In the genomic region with DNA sequence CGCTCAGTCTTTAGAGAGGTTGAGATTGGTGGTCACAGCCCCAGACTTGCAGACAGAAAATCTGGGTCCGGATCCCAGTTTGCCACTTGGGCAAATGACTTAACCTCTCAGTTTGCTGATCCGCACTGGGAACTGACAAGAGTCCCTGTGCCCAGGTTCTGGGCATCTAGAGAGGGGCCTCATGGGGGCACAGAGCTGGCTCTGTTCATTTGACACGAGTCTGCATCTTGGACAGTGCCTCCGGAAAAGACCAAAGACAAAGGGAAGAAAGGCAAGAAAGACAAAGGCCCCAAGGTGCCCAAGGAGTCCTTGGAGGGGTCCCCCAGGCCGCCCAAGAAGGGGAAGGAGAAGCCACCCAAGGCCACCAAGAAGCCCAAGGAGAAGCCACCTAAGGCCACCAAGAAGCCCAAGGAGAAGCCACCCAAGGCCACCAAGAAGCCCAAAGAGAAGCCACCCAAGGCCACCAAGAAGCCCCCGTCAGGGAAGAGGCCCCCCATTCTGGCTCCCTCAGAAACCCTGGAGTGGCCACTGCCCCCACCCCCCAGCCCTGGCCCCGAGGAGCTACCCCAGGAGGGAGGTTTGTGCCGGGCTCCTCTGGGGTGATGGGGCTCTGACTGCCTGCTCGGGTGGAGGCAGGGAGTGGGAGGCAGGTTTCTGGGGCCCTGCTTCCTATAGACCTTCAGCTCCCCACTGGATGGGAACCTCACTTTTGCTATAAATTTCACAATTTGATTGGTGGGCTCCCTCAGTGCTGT, we compare ENCODE assay signal across 2 cellular contexts.
TF ChIP-seq lines count a peak whose summit lies in the region.

No MANE protein-coding gene starts in this region.

TF ChIP-seq in SK-N-SH, 30 proteins besides CTCF, POLR2A, EP300 and RAD21:
- TF ChIP-seq FOSL2 (IDR thresholded peaks at IDR 0.05; ENCODE audit: borderline replicate concordance, low read depth) (no peak), SIN3A (IDR thresholded peaks at IDR 0.05; ENCODE audit: borderline replicate concordance, low read depth, low read length) (no peak), SMC3 (IDR thresholded peaks at IDR 0.05; ENCODE audit: low read depth, low read length) (no peak), RXRA (IDR thresholded peaks at IDR 0.05; ENCODE audit: borderline replicate concordance, low read depth) (no peak), MXI1 (IDR thresholded peaks at IDR 0.05; ENCODE audit: low read depth, low read length) (no peak), TAF1 (IDR thresholded peaks at IDR 0.05; ENCODE audit: borderline replicate concordance, low read depth, low read length) (no peak), YY1 (IDR thresholded peaks at IDR 0.05; ENCODE audit: low read depth) (no peak), POLR2AphosphoS5 (IDR thresholded peaks at IDR 0.05; ENCODE audit: low read depth, low read length) (no peak), ELF1 (IDR thresholded peaks at IDR 0.05) (no peak), EZH2phosphoT487 (IDR thresholded peaks at IDR 0.05; ENCODE audit: borderline replicate concordance, low read depth) (no peak), TCF12 (IDR thresholded peaks at IDR 0.05) (no peak), RCOR1 (IDR thresholded peaks at IDR 0.05; ENCODE audit: low read length) (no peak), TEAD4 (IDR thresholded peaks at IDR 0.05; ENCODE audit: borderline replicate concordance, insufficient read depth) (no peak), FOXM1 (IDR thresholded peaks at IDR 0.05; ENCODE audit: low read depth) (no peak), RFX5 (IDR thresholded peaks at IDR 0.05; ENCODE audit: low read length) (no peak), JUND (IDR thresholded peaks at IDR 0.05) (no peak)
- TF ChIP-seq, protein P1, sequence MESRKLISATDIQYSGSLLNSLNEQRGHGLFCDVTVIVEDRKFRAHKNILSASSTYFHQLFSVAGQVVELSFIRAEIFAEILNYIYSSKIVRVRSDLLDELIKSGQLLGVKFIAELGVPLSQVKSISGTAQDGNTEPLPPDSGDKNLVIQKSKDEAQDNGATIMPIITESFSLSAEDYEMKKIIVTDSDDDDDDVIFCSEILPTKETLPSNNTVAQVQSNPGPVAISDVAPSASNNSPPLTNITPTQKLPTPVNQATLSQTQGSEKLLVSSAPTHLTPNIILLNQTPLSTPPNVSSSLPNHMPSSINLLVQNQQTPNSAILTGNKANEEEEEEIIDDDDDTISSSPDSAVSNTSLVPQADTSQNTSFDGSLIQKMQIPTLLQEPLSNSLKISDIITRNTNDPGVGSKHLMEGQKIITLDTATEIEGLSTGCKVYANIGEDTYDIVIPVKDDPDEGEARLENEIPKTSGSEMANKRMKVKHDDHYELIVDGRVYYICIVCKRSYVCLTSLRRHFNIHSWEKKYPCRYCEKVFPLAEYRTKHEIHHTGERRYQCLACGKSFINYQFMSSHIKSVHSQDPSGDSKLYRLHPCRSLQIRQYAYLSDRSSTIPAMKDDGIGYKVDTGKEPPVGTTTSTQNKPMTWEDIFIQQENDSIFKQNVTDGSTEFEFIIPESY (IDR thresholded peaks at IDR 0.05; ENCODE audit: borderline replicate concordance, low read depth): no peak
- TF ChIP-seq, protein P2, sequence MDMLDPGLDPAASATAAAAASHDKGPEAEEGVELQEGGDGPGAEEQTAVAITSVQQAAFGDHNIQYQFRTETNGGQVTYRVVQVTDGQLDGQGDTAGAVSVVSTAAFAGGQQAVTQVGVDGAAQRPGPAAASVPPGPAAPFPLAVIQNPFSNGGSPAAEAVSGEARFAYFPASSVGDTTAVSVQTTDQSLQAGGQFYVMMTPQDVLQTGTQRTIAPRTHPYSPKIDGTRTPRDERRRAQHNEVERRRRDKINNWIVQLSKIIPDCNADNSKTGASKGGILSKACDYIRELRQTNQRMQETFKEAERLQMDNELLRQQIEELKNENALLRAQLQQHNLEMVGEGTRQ (IDR thresholded peaks at IDR 0.05; ENCODE audit: borderline replicate concordance, low read depth, low read length): no peak
- TF ChIP-seq, protein P3, sequence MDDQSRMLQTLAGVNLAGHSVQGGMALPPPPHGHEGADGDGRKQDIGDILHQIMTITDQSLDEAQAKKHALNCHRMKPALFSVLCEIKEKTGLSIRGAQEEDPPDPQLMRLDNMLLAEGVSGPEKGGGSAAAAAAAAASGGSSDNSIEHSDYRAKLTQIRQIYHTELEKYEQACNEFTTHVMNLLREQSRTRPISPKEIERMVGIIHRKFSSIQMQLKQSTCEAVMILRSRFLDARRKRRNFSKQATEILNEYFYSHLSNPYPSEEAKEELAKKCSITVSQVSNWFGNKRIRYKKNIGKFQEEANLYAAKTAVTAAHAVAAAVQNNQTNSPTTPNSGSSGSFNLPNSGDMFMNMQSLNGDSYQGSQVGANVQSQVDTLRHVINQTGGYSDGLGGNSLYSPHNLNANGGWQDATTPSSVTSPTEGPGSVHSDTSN (IDR thresholded peaks at IDR 0.05): no peak
- TF ChIP-seq, protein P4, sequence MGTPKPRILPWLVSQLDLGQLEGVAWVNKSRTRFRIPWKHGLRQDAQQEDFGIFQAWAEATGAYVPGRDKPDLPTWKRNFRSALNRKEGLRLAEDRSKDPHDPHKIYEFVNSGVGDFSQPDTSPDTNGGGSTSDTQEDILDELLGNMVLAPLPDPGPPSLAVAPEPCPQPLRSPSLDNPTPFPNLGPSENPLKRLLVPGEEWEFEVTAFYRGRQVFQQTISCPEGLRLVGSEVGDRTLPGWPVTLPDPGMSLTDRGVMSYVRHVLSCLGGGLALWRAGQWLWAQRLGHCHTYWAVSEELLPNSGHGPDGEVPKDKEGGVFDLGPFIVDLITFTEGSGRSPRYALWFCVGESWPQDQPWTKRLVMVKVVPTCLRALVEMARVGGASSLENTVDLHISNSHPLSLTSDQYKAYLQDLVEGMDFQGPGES (IDR thresholded peaks at IDR 0.05; ENCODE audit: low read depth, low read length): no peak
TF ChIP-seq in SK-N-SH: peak in this region for 0.

TF ChIP-seq in SK-N-SH treated with all-trans-retinoic acid at 6 μM for 48 hours, 23 proteins besides CTCF, POLR2A, EP300 and RAD21:
- TF ChIP-seq, protein P5, sequence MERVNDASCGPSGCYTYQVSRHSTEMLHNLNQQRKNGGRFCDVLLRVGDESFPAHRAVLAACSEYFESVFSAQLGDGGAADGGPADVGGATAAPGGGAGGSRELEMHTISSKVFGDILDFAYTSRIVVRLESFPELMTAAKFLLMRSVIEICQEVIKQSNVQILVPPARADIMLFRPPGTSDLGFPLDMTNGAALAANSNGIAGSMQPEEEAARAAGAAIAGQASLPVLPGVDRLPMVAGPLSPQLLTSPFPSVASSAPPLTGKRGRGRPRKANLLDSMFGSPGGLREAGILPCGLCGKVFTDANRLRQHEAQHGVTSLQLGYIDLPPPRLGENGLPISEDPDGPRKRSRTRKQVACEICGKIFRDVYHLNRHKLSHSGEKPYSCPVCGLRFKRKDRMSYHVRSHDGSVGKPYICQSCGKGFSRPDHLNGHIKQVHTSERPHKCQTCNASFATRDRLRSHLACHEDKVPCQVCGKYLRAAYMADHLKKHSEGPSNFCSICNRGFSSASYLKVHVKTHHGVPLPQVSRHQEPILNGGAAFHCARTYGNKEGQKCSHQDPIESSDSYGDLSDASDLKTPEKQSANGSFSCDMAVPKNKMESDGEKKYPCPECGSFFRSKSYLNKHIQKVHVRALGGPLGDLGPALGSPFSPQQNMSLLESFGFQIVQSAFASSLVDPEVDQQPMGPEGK (CRISPR knock-in tag; IDR thresholded peaks at IDR 0.05; ENCODE audit: borderline replicate concordance): no peak
- TF ChIP-seq GLIS3 (CRISPR knock-in tag; IDR thresholded peaks at IDR 0.05): no peak
- no peak for TF ChIP-seq RARB (CRISPR knock-in tag; IDR thresholded peaks at IDR 0.05)
